In genomic region chr19:16542894-16543498, GRCh38 we compare ENCODE assay signal across 8 cellular contexts. TPM values are rescaled to one million over a fixed set of nuclear protein-coding genes. Genes with fewer than 3 reads are reported as not detected.
DNase-seq lines count a peak whose midpoint lies in the region; ATAC-seq and TF ChIP-seq lines count a peak whose summit lies in the region.

No MANE protein-coding gene starts in this region.

- H3K4me1 ChIP-seq in PC-9 (replicated peaks; ENCODE audit: insufficient read depth): peaks cover 17% of the 10 kb centered on the region

- TF ChIP-seq CTCF in GM12864 (IDR thresholded peaks at IDR 0.05; ENCODE audit: low read depth, low read length, missing control alignments) (no peak), PC-9 (conservative IDR thresholded peaks at IDR 0.05) (no peak), nephron progenitor cell (IDR thresholded peaks at IDR 0.05) (no peak)

- H3K9me2 ChIP-seq in PC-9 (ENCODE audit: insufficient read depth): no peaks in the 10 kb centered on the region

- CTCF ChIA-PET in PC-9 (lab: Charles Lee): interaction anchor here (0.5 to 0.6 kb wide), 2 partner anchors 142 to 171 kb away, joined by 3 to 8 read pairs; no protein-coding TSS in a partner anchor

- peak overlapping the region; percentile 91 to 93 for H3K4me3 Mint-ChIP-seq in effector memory CD8-positive, alpha-beta T cell
- H3K4me3 Mint-ChIP-seq in nephron progenitor cell: peak overlapping the region; percentile 92

- no peaks in the 10 kb centered on the region for H3K9me3 ChIP-seq in PC-9 (ENCODE audit: insufficient read depth, low read depth)

- intact Hi-C loops in PC-9 (cut with micrococcal nuclease; ENCODE audit: unreplicated experiment): no loop called here

- H3K36me3 Mint-ChIP-seq in effector memory CD8-positive, alpha-beta T cell (ENCODE audit: insufficient read depth): peaks cover 43% of the 10 kb centered on the region
- peaks cover 38% of the 10 kb centered on the region for H3K36me3 Mint-ChIP-seq in nephron progenitor cell (ENCODE audit: low read depth)

- H3K36me3 ChIP-seq in PC-9 (ENCODE audit: low read depth): 0 out of 2 replicates have a peak, but pooled peaks cover 14% of the 10 kb centered on the region

- H3K27me3 Mint-ChIP-seq in effector memory CD8-positive, alpha-beta T cell: no peaks in the 10 kb centered on the region
- H3K27me3 Mint-ChIP-seq in nephron progenitor cell (ENCODE audit: low read depth, poor library complexity): no peaks in the 10 kb centered on the region

- H4K20me1 ChIP-seq in PC-9 (ENCODE audit: insufficient read depth): peaks cover 38% of the 10 kb centered on the region

- H3K9me3 Mint-ChIP-seq in effector memory CD8-positive, alpha-beta T cell: no peaks in the 10 kb centered on the region
- no peaks in the 10 kb centered on the region for H3K9me3 Mint-ChIP-seq in nephron progenitor cell

- ATAC-seq in effector memory CD8-positive, alpha-beta T cell (replicated peaks): no peak
- ATAC-seq in GM18870 (IDR thresholded peaks at IDR 0.05; ENCODE audit: unreplicated experiment) (no peak), GM21367 (IDR thresholded peaks at IDR 0.05; ENCODE audit: unreplicated experiment) (no peak)

- H3F3A ChIP-seq in PC-9 (ENCODE audit: insufficient read depth, low read depth): peaks cover 22% of the 10 kb centered on the region

- peak overlapping the region; percentile 83 to 88 for H3K27ac Mint-ChIP-seq in effector memory CD8-positive, alpha-beta T cell
- peak overlapping the region; percentile 59 for H3K27ac Mint-ChIP-seq in nephron progenitor cell

- H3K4me1 Mint-ChIP-seq in effector memory CD8-positive, alpha-beta T cell (ENCODE audit: low read depth in 2 of 2): peaks cover 36 to 37% of the 10 kb centered on the region in 2 donors
- H3K4me1 Mint-ChIP-seq in nephron progenitor cell: peaks cover 39% of the 10 kb centered on the region

- DNase-seq in GM12864 (ENCODE audit: low read depth) (no peak), PC-9 (no peak), nephron progenitor cell (no peak), superior temporal gyrus (ENCODE audit: extremely low spot score) (no peak)
- DNase-seq in effector memory CD8-positive, alpha-beta T cell: no peak
- DNase-seq in NK-92 treated with Interleukin-12 subunit alpha and Interleukin-12 subunit beta, amount 100 ng/mL, for 24 hours (lab: John Stamatoyannopoulos, UW): no peak

- POLR2A ChIA-PET in PC-9 (lab: Charles Lee; ENCODE audit: unreplicated experiment): interaction anchor here (0.7 kb wide), 1 partner anchor 27 kb away, joined by 3 read pairs; no protein-coding TSS in a partner anchor

- H3K27ac ChIP-seq in PC-9: peak overlapping the region; percentile 40

- H3K79me2 ChIP-seq in PC-9 (ENCODE audit: low read depth): peaks cover 65% of the 10 kb centered on the region

- peak overlapping the region; percentile 88 for H3K4me2 ChIP-seq in PC-9

- peak overlapping the region; percentile 89 for H2AFZ ChIP-seq in PC-9

- H3K4me3 ChIP-seq in GM12864 (ENCODE audit: low read depth, low read length) (peak overlapping the region; percentile 77), PC-9 (peak overlapping the region; percentile 95)

- no peaks in the 10 kb centered on the region for H3K27me3 ChIP-seq in PC-9 (ENCODE audit: insufficient read depth, low read depth)

- BruUV-seq in PC-9 (replicated peaks; lab: Mats Ljungman, UMichigan): TSS peak; percentile 60

RNA-seq across cellular contexts. Expression of gene CHERP, which starts 0.8 kb away (rescaled TPM):
- 47.7 and 52.9 TPM in 2 replicates for total RNA-seq in PC-9 (2021)

RNA-seq across cellular contexts. Expression of gene SLC35E1, which starts 29.2 kb away (rescaled TPM):
- total RNA-seq in PC-9 (2021): 61.0 and 65.3 TPM in 2 replicates

RNA-seq across cellular contexts. Expression of gene C19orf44, which starts 46.8 kb away (rescaled TPM):
- total RNA-seq in PC-9 (2021): 5.0 and 6.7 TPM in 2 replicates

RNA-seq across cellular contexts. Expression of gene CALR3, which starts 47.0 kb away (rescaled TPM):
- not detected in 2 replicates for total RNA-seq in PC-9 (2021)
